7 cellular contexts compared by ENCODE assay signal in genomic region chr16:86740817-86741799, GRCh38.
DNase-seq lines count a peak whose midpoint lies in the region; ATAC-seq and TF ChIP-seq lines count a peak whose summit lies in the region.

No MANE protein-coding gene starts in this region.

- H3K9me3 ChIP-seq in right atrium auricular region = no peaks in the 10 kb centered on the region
- no peaks in the 10 kb centered on the region for H3K9me3 ChIP-seq in skeletal muscle satellite cell (replicated peaks; ENCODE audit: low read length)

- H3K36me3 Mint-ChIP-seq in activated naive CD8-positive, alpha-beta T cell treated with anti-CD3 and anti-CD28 coated beads for 36 hours = no peaks in the 10 kb centered on the region

- peak overlapping the region; percentile 82 for H3K9ac ChIP-seq in skeletal muscle satellite cell (ENCODE audit: low read depth, low read length)

- H3K27me3 ChIP-seq in right atrium auricular region (no peaks in the 10 kb centered on the region), skeletal muscle satellite cell (ENCODE audit: control insufficient read depth, insufficient read depth, low read length) (no peaks in the 10 kb centered on the region)

- peaks cover 0 to 11% of the 10 kb centered on the region in 2 donors for H3K4me1 ChIP-seq in right atrium auricular region
- H3K4me1 ChIP-seq in skeletal muscle satellite cell (ENCODE audit: control insufficient read depth, insufficient read depth, low read length) = peaks cover 23% of the 10 kb centered on the region

- ATAC-seq in GM18511 (IDR thresholded peaks at IDR 0.05; ENCODE audit: unreplicated experiment) = no peak
- ATAC-seq in GM19395 (IDR thresholded peaks at IDR 0.05; ENCODE audit: unreplicated experiment) = no peak

- peak overlapping the region; percentile 77 to 85 for H3K27ac ChIP-seq in right atrium auricular region

- H3K9me3 Mint-ChIP-seq in activated naive CD8-positive, alpha-beta T cell treated with anti-CD3 and anti-CD28 coated beads for 36 hours = no peaks in the 10 kb centered on the region

- DNase-seq in HFF-Myc (ENCODE audit: extremely low read depth, low read depth) (peak; percentile 36), right atrium auricular region (ENCODE audit: low spot score) (peak; percentile 74), NCI-H1694 (lab: John Stamatoyannopoulos, UW) (no peak)
- DNase-seq in activated naive CD8-positive, alpha-beta T cell treated with anti-CD3 and anti-CD28 coated beads for 36 hours = no peak

- H3K4me1 Mint-ChIP-seq in activated naive CD8-positive, alpha-beta T cell treated with anti-CD3 and anti-CD28 coated beads for 36 hours = peaks cover 5% of the 10 kb centered on the region

- peaks cover 43% of the 10 kb centered on the region for H3K27me3 Mint-ChIP-seq in activated naive CD8-positive, alpha-beta T cell treated with anti-CD3 and anti-CD28 coated beads for 36 hours

- no peak overlapping the region for H3K27ac Mint-ChIP-seq in activated naive CD8-positive, alpha-beta T cell treated with anti-CD3 and anti-CD28 coated beads for 36 hours

- peak overlapping the region; percentile 50 for H3K4me3 Mint-ChIP-seq in activated naive CD8-positive, alpha-beta T cell treated with anti-CD3 and anti-CD28 coated beads for 36 hours

- TF ChIP-seq CTCF in HFF-Myc (IDR thresholded peaks at IDR 0.05; ENCODE audit: low read depth, low read length, missing control alignments) (no peak), right atrium auricular region (IDR thresholded peaks at IDR 0.05) (no peak)

- H3K4me3 ChIP-seq in HFF-Myc (replicated peaks; ENCODE audit: low read depth, low read length) (peak overlapping the region; percentile 26), right atrium auricular region (peak overlapping the region; percentile 2 to 43), skeletal muscle satellite cell (ENCODE audit: low read length) (peak overlapping the region; percentile 66)

- H3K4me2 ChIP-seq in skeletal muscle satellite cell (ENCODE audit: low read length) = peak overlapping the region; percentile 87

- no peaks in the 10 kb centered on the region for H3K36me3 ChIP-seq in right atrium auricular region
- no peaks in the 10 kb centered on the region for H3K36me3 ChIP-seq in skeletal muscle satellite cell (ENCODE audit: insufficient read depth, low read length)

Comparison
In these comparisons a context has a peak if more than half of its experiments do, and no peak if none do; other contexts are left out.
1. DNase-seq: peak in HFF-Myc (single experiment) and right atrium auricular region (single experiment); none in activated naive CD8-positive, alpha-beta T cell treated with anti-CD3 and anti-CD28 coated beads for 36 hours (single experiment) and NCI-H1694 (single experiment).
2. Peak in every context shown above with its lines, with median percentiles within 50 percentile points of each other: H3K4me3 ChIP-seq.